28 cellular contexts compared by ENCODE assay signal in the genomic region with DNA sequence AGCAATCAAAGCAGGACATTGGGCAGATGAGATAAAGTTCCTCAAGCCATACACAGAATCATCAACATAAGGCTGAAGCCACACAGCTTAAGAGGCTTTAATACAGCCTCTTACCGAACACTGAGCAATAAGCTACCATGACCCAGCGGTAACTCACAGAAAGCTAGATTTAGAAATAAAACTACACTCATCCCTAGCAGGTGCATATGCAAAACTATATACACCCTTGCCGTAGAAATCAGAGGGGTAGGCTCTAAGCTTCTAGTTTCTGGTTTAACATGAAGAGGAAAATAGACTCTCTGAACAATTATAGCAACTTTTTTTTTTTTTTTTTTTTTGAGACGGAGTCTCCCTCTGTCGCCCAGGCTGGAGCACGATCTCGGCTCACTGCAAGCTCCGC.
"Had no signal": no experiment of that assay in that cellular context is flagged by ENCODE, and none has a peak within 500 bp of the region (broad histone marks: within the 10 kb centered on the region; RNA-seq: fewer than 3 reads in every experiment).

No MANE protein-coding gene starts in this region.

- H3K4me3 ChIP-seq: left lung, lower lobe of right lung, pancreas, prostate gland, skin epidermis, stomach, suprapubic skin, thoracic aorta, tibial artery, upper lobe of right lung had no signal

- H3K27me3 ChIP-seq: left lung, pancreas, stomach, suprapubic skin, tibial artery, upper lobe of right lung had no signal

- H3K27ac ChIP-seq: left lung, lower lobe of right lung, pancreas, prostate gland, skin epidermis, stomach, suprapubic skin, thoracic aorta, tibial artery, upper lobe of right lung had no signal

- H3K9me3 ChIP-seq: lower lobe of right lung, pancreas, prostate gland, stomach, suprapubic skin, thoracic aorta, upper lobe of right lung had no signal

- H3K27me3 Mint-ChIP-seq: naive thymus-derived CD8-positive, alpha-beta T cell; stimulated activated naive B cell treated with anti-CD40 and anti-IgM and Interleukin-4, amounts not matched to agents 10 μg/mL and 1 μg/mL and 100 μg/mL, for 72 hours had no signal

- H3K4me1 Mint-ChIP-seq: immature natural killer cell; naive thymus-derived CD8-positive, alpha-beta T cell; nephron; stimulated activated naive B cell treated with anti-CD40 and anti-IgM and Interleukin-4, amounts not matched to agents 10 μg/mL and 1 μg/mL and 100 μg/mL, for 72 hours had no signal

- H3K4me1 ChIP-seq: left lung, lower lobe of right lung, pancreas, prostate gland, stomach, suprapubic skin, tibial artery, upper lobe of right lung had no signal

- H3K36me3 ChIP-seq: left lung, lower lobe of right lung, pancreas, prostate gland, stomach, suprapubic skin, thoracic aorta, tibial artery, upper lobe of right lung had no signal

- H3K4me3 Mint-ChIP-seq: immature natural killer cell; naive thymus-derived CD8-positive, alpha-beta T cell; nephron; stimulated activated naive B cell treated with anti-CD40 and anti-IgM and Interleukin-4, amounts not matched to agents 10 μg/mL and 1 μg/mL and 100 μg/mL, for 72 hours had no signal

- H3K36me3 Mint-ChIP-seq: immature natural killer cell; naive thymus-derived CD8-positive, alpha-beta T cell; stimulated activated naive B cell treated with anti-CD40 and anti-IgM and Interleukin-4, amounts not matched to agents 10 μg/mL and 1 μg/mL and 100 μg/mL, for 72 hours had no signal

- H3K27ac Mint-ChIP-seq: immature natural killer cell; naive thymus-derived CD8-positive, alpha-beta T cell; nephron; stimulated activated naive B cell treated with anti-CD40 and anti-IgM and Interleukin-4, amounts not matched to agents 10 μg/mL and 1 μg/mL and 100 μg/mL, for 72 hours had no signal

- ATAC-seq: left colon; left lung; lower lobe of right lung; naive thymus-derived CD8-positive, alpha-beta T cell; pancreas; right cardiac atrium; sciatic nerve; stimulated activated naive B cell treated with anti-CD40 and anti-IgM and Interleukin-4, amounts not matched to agents 10 μg/mL and 1 μg/mL and 100 μg/mL, for 72 hours; stimulated activated naive CD8-positive, alpha-beta T cell treated with anti-CD3 and anti-CD28 coated beads, Interleukin-15, Interleukin-2, amounts not matched to agents 100 U/mL and 50 U/mL, for 24 hours; upper lobe of right lung had no signal

- DNase-seq: hypothalamus; immature natural killer cell; kidney; left colon; lower lobe of right lung; mammary epithelial cell; mesenchymal stem cell; naive thymus-derived CD8-positive, alpha-beta T cell; nucleus accumbens; pancreas; stimulated activated CD4-positive, alpha-beta T cell treated with anti-CD3 and anti-CD28 coated beads, Interleukin-12 subunit alpha, Interleukin-12 subunit beta, amount 100 ng/mL, for 4 hours; stimulated activated CD4-positive, alpha-beta T cell treated with anti-CD3 and anti-CD28 coated beads, Interleukin-15, amount 100 ng/mL, for 24 hours; stimulated activated CD4-positive, alpha-beta T cell treated with anti-CD3 and anti-CD28 coated beads, Interleukin-2, amount 100 ng/mL, for 24 hours; stimulated activated CD4-positive, alpha-beta T cell treated with anti-CD3 and anti-CD28 coated beads, Interleukin-4, amount 100 ng/mL, for 1 hour; stimulated activated naive B cell treated with anti-CD40 and anti-IgM and Interleukin-4, amounts not matched to agents 10 μg/mL and 1 μg/mL and 100 μg/mL, for 72 hours; stimulated activated naive CD8-positive, alpha-beta T cell treated with anti-CD3 and anti-CD28 coated beads, Interleukin-15, Interleukin-2, amounts not matched to agents 100 U/mL and 50 U/mL, for 24 hours; stomach; tibial artery; trophoblast cell; upper lobe of right lung had no signal
